In genomic region chr16:23863511-23864422, GRCh38 we compare ENCODE assay signal across 8 cellular contexts. TPM values are rescaled to one million over a fixed set of nuclear protein-coding genes. Genes with fewer than 3 reads are reported as not detected.
A peak's percentile ranks its signal among the peaks of the same experiment; 100 is the strongest.
DNase-seq lines count a peak whose midpoint lies in the region; ATAC-seq, FAIRE-seq and TF ChIP-seq lines count a peak whose summit lies in the region.

No MANE protein-coding gene starts in this region.

- H2AFZ ChIP-seq in GM12878 (ENCODE audit: control insufficient read depth, low read depth, low read length): no peak overlapping the region

- H3K36me3 ChIP-seq in GM12878 (ENCODE audit: control insufficient read depth in 2 of 2, insufficient read depth in 2 of 2, low read length in 1 of 2) (peaks cover 0 to 7% of the 10 kb centered on the region in 2 experiments), transverse colon (no peaks in the 10 kb centered on the region)

- peak; percentile 49 for FAIRE-seq in GM12878 (lab: Jason Lieb, UNC)

- POLR2A ChIA-PET in GM12878 (lab: Charles Lee): interaction anchor here (0.6 to 6.7 kb wide), 10 partner anchors 10 to 60 kb away, joined by 3 to 79 read pairs (median 7); partner anchors contain the start of gene PRKCB

- H3K27me3 ChIP-seq in GM12878 (replicated peaks in 1 of 2; ENCODE audit: control insufficient read depth in 2 of 2, insufficient read depth in 2 of 2, low read length in 1 of 2) (no peaks in the 10 kb centered on the region), transverse colon (no peaks in the 10 kb centered on the region)

- no peaks in the 10 kb centered on the region for H4K20me1 ChIP-seq in GM12878 (ENCODE audit: control insufficient read depth, insufficient read depth)

- DNase-seq in GM20000 (ENCODE audit: low spot score): peak; percentile 48
- no peak for DNase-seq in GM12878 (ENCODE audit: low read depth, low spot score)
- peak; percentile 31 for DNase-seq in transverse colon
- no peak for DNase-seq in NCI-H2107 treated with DMSO at 0.1 percent for 48 hours (lab: John Stamatoyannopoulos, UW; ENCODE audit: unreplicated experiment)
- no peak for DNase-seq in NCI-H446 treated with DMSO at 0.1 percent for 48 hours (lab: John Stamatoyannopoulos, UW)
- DNase-seq in LoVo (ENCODE audit: low spot score): no peak

- SMC1A ChIA-PET in GM12878 (lab: Charles Lee; ENCODE audit: uncharacterized antibody, unreplicated experiment): interaction anchor here (0.6 to 27.0 kb wide), 12 partner anchors 11 to 152 kb away, joined by 3 to 468 read pairs (median 6); no protein-coding TSS in a partner anchor

- WGBS in GM12878 (ENCODE audit: insufficient coverage, insufficient replicate concordance, low lambda C conversion rate, missing lambda C conversion rate): under 1% methylated on average over 12 of the region's 12 CpGs
- WGBS in transverse colon (ENCODE audit: low coverage in 1 of 2), 2 donors: 24 to 30% methylated on average over 8 to 12 of the region's 12 CpGs

- TF ChIP-seq EP300 in GM12878 (IDR thresholded peaks at IDR 0.05; ENCODE audit: borderline replicate concordance in 1 of 2, control insufficient read depth in 1 of 2, low read depth in 2 of 2, low read length in 2 of 2) (peak; percentile 85 to 95), transverse colon (IDR thresholded peaks at IDR 0.05; ENCODE audit: low read depth) (no peak)

- H3K4me1 ChIP-seq in GM12878 (ENCODE audit: control insufficient read depth, insufficient read depth, low read length) (peaks cover 62% of the 10 kb centered on the region), transverse colon (peaks cover 6 to 30% (median 12%) of the 10 kb centered on the region in 4 donors)

- H3K79me2 ChIP-seq in GM12878 (ENCODE audit: control insufficient read depth, insufficient read depth, low read length): peaks cover 86% of the 10 kb centered on the region

- no peak for TF ChIP-seq RAD21 in GM12878 (IDR thresholded peaks at IDR 0.05; ENCODE audit: insufficient read depth, low read depth, low read length)

- ATAC-seq in HG03558 (IDR thresholded peaks at IDR 0.05; ENCODE audit: extremely low read depth, unreplicated experiment) (peak; percentile 49), GM12878 (peak; percentile 85)

- peak overlapping the region; percentile 82 for H3K4me2 ChIP-seq in GM12878 (ENCODE audit: control insufficient read depth, insufficient read depth)

- RAD21 ChIA-PET in GM12878 (lab: Charles Lee; ENCODE audit: unreplicated experiment): interaction anchor here (0.6 to 9.2 kb wide), 15 partner anchors 8 to 151 kb away, joined by 3 to 177 read pairs (median 11); partner anchors contain the start of gene PRKCB

- H3K9me3 ChIP-seq in GM12878 (replicated peaks; ENCODE audit: control insufficient read depth, insufficient read depth, low read length) (no peaks in the 10 kb centered on the region), transverse colon (no peaks in the 10 kb centered on the region)

- TF ChIP-seq CTCF in GM20000 (IDR thresholded peaks at IDR 0.05; ENCODE audit: extremely low read depth, missing control alignments): no peak
- no peak for TF ChIP-seq CTCF in GM12878 (IDR thresholded peaks at IDR 0.05 in 2 of 3, conservative IDR thresholded peaks at IDR 0.05 in 1 of 3; ENCODE audit: control insufficient read depth in 2 of 3, extremely low read depth in 1 of 3, insufficient read depth in 1 of 3, low read depth in 3 of 3, low read length in 3 of 3)
- TF ChIP-seq CTCF in transverse colon (IDR thresholded peaks at IDR 0.05): no peak

- BruUV-seq in GM12878 (replicated peaks; lab: Mats Ljungman, UMichigan): TSS peak; percentile 12

- peak overlapping the region; percentile 76 for H3K4me3 ChIP-seq in GM08714 (ENCODE audit: low read length)
- H3K4me3 ChIP-seq in GM12878: peak overlapping the region; percentile 55
- H3K4me3 ChIP-seq in transverse colon: peak overlapping the region in 3 of 4 donors; percentile 20 to 44 (median 30)

- H3K9ac ChIP-seq in GM12878 (ENCODE audit: control insufficient read depth, insufficient read depth, low read length): peak overlapping the region; percentile 77

- peak overlapping the region; percentile 98 for H3K27ac ChIP-seq in GM12878 (ENCODE audit: control insufficient read depth, insufficient read depth)
- peak overlapping the region; percentile 60 to 78 (median 72) for H3K27ac ChIP-seq in transverse colon

- in situ Hi-C loops in GM12878 (cut with MboI): loop anchor here (25.0 kb wide), 1 partner anchor 1174 kb away; no protein-coding TSS in a partner anchor
- in situ Hi-C loops in transverse colon (cut with MboI; ENCODE audit: low pct_ligation_motif_present in 1 of 4, low pct_unique_long_range_greater_than_20kb in 1 of 4, low sequenced_read_pairs in 3 of 4): no loop called here

- TF ChIP-seq POLR2A in GM12878 (IDR thresholded peaks at IDR 0.05; ENCODE audit: low read depth, low read length) (0 out of 2 replicates have a peak, but pooled peaks have one; percentile 22), transverse colon (IDR thresholded peaks at IDR 0.05) (no peak)

- CTCF ChIA-PET in GM12878 (lab: Yijun Ruan, JAX): interaction anchor here (0.8 to 11.5 kb wide), 12 partner anchors 11 to 178 kb away, joined by 3 to 134 read pairs (median 5); no protein-coding TSS in a partner anchor

- intact Hi-C loops in GM12878 (cut with micrococcal nuclease; ENCODE audit: unreplicated experiment): loop anchor here (1.0 to 5.0 kb wide), 2 partner anchors 21 to 149 kb away; no protein-coding TSS in a partner anchor
- intact Hi-C loops in transverse colon (cut with DNase I; ENCODE audit: low total_unique reads): no loop called here

TF ChIP-seq in GM12878, 131 proteins besides CTCF, POLR2A, EP300 and RAD21 (continues in another document):
- TF ChIP-seq MXI1 (IDR thresholded peaks at IDR 0.05; ENCODE audit: low read depth, low read length) (0 out of 2 replicates have a peak, but pooled peaks have one; percentile 15), STAT3 (IDR thresholded peaks at IDR 0.05; ENCODE audit: low read depth, low read length) (no peak), ZBTB4 (CRISPR knock-in tag; IDR thresholded peaks at IDR 0.05) (no peak), NBN (IDR thresholded peaks at IDR 0.05) (peak; percentile 92), BCL3 (IDR thresholded peaks at IDR 0.05; ENCODE audit: borderline replicate concordance, insufficient read depth, low read depth, low read length, poor library complexity, severe bottlenecking) (no peak), IKZF2 (IDR thresholded peaks at IDR 0.05) (peak; percentile 96), RUNX3 (IDR thresholded peaks at IDR 0.05; ENCODE audit: low read length) (peak; percentile 99), EED (IDR thresholded peaks at IDR 0.05; ENCODE audit: low read depth) (peak; percentile 87), SMC3 (IDR thresholded peaks at IDR 0.05; ENCODE audit: borderline replicate concordance, low read length) (no peak; the same call in 1 of the 2 replicates), TBL1XR1 (IDR thresholded peaks at IDR 0.05; ENCODE audit: low read depth, low read length) (peak; percentile 91)

RNA-seq across cellular contexts. Expression of gene PRKCB, which starts 28.0 kb away (rescaled TPM):
- total RNA-seq in GM12878 (2013; cell fraction: nucleolus; rRNA removed): 650 and 657 TPM in 2 replicates
- total RNA-seq in GM12878 (2014; rRNA removed) (106 and 118 TPM in 2 replicates), GM12878 (2014; rRNA removed; fragmentation: Illumina TruSeq; extraction: Trizol) (117 and 119 TPM in 2 replicates), GM12878 (2021) (148 and 158 TPM in 2 replicates), transverse colon (10 to 100 TPM in 2 of 4 donors, 1 to 10 TPM in 2; 9.0 to 28.3 (median 15.2) TPM)
- 86.6 TPM for polyA plus RNA-seq in GM12878 (2011; ENCODE audit: low read depth)
- polyA plus RNA-seq in GM12878 (2011; rRNA removed) (134 and 135 TPM in 2 replicates), GM12878 (2014; fragmentation: Illumina TruSeq; extraction: Trizol) (121 and 128 TPM in 2 replicates), GM12878 (2014; fragmentation: Nextera tagmentation; extraction: Ambion mirVana) (10 to 100 TPM; 42.4 to 60.2 TPM), GM12878 (2014; rRNA removed) (85.3 and 88.3 TPM in 2 replicates), GM12878 (2016; fragmentation: Nextera tagmentation; extraction: Ambion mirVana) (10 to 100 TPM; 21.4 to 22.3 TPM)
- 105 and 107 TPM in 2 replicates for polyA plus RNA-seq in GM12878 (2011; cell fraction: cytosol; rRNA removed)
- polyA plus RNA-seq in GM12878 (2011; cell fraction: nucleus; rRNA removed): 96.5 and 127 TPM in 2 replicates
- polyA plus RNA-seq in GM12878 (2012): 126 and 129 TPM in 2 replicates
- 463 and 485 TPM in 2 replicates for polyA minus RNA-seq in GM12878 (2011; rRNA and poly(A)+ RNA removed)
- 91.7 and 117 TPM in 2 replicates for polyA minus RNA-seq in GM12878 (2011; cell fraction: cytosol; rRNA and poly(A)+ RNA removed)
- 99.0 and 165 TPM in 2 replicates for polyA minus RNA-seq in GM12878 (2011; cell fraction: nucleus; rRNA and poly(A)+ RNA removed)

Comparison
In these comparisons a context has a peak if more than half of its experiments do, and no peak if none do; other contexts are left out.
1. DNase-seq: peak in GM20000 (single experiment) and transverse colon (single experiment); none in GM12878 (single experiment), NCI-H2107 treated with DMSO at 0.1 percent for 48 hours (single experiment), NCI-H446 treated with DMSO at 0.1 percent for 48 hours (single experiment) and LoVo (single experiment).
2. Peak in every context shown above with its lines, with median percentiles within 50 percentile points of each other: H3K4me3 ChIP-seq.